In genomic region chr18:63936156-63936931, GRCh38 we compare ENCODE assay signal across 8 cellular contexts. TPM values are rescaled to one million over a fixed set of nuclear protein-coding genes. Genes with fewer than 3 reads are reported as not detected.
DNase-seq lines count a peak whose midpoint lies in the region; ATAC-seq and TF ChIP-seq lines count a peak whose summit lies in the region.

No MANE protein-coding gene starts in this region.

- no peaks in the 10 kb centered on the region for H3K36me3 ChIP-seq in NT2/D1 (ENCODE audit: insufficient read depth, insufficient read length, low read length)
- H3K36me3 ChIP-seq in stomach: no peaks in the 10 kb centered on the region

- DNase-seq in DMS 273 treated with DMSO at 0.1 percent for 48 hours (lab: John Stamatoyannopoulos, UW) (peak; percentile 31), NT2/D1 (ENCODE audit: low read depth, low spot score) (peak; percentile 63), fibroblast of mammary gland (ENCODE audit: low read depth) (peak; percentile 68), myocyte (ENCODE audit: low read depth) (peak; percentile 77), stomach (peak; percentile 82)
- DNase-seq in activated T-cell treated with anti-CD3 and anti-CD28 coated beads, Interleukin-2, amount 50 U/mL, for 1 hour: peak; percentile 23

- no peak for TF ChIP-seq POLR2A in stomach (IDR thresholded peaks at IDR 0.05)

- H3K4me3 ChIP-seq in NT2/D1 (ENCODE audit: insufficient read length, low read depth): peak overlapping the region; percentile 54
- H3K4me3 ChIP-seq in fibroblast of mammary gland (ENCODE audit: control insufficient read depth, low read depth, low read length): peak overlapping the region; percentile 60
- H3K4me3 ChIP-seq in stomach: peak overlapping the region; percentile 38 to 59 (median 48)

- ATAC-seq in GM19468 (IDR thresholded peaks at IDR 0.05; ENCODE audit: extremely low read depth, unreplicated experiment) (peak; percentile 96), HG03571 (IDR thresholded peaks at IDR 0.05; ENCODE audit: unreplicated experiment) (peak; percentile 97)

- peak overlapping the region in 1 of 5 donors; percentile 19 for H3K27ac ChIP-seq in stomach

- 1 to 4% (median 1%) methylated on average over 38 to 54 of the region's 54 CpGs for WGBS in stomach, 5 donors

- intact Hi-C loops in stomach (cut with DNase I; ENCODE audit: low total_unique reads): no loop called here

- TF ChIP-seq EP300 in stomach (IDR thresholded peaks at IDR 0.05): no peak

- H3K9ac ChIP-seq in NT2/D1 (ENCODE audit: insufficient read length, low read depth): peak overlapping the region; percentile 64

- H3K4me1 ChIP-seq in NT2/D1 (ENCODE audit: insufficient read depth, insufficient read length): no peaks in the 10 kb centered on the region
- peaks cover 10 to 12% (median 12%) of the 10 kb centered on the region in 4 donors for H3K4me1 ChIP-seq in stomach

- H3K27me3 ChIP-seq in NT2/D1 (ENCODE audit: insufficient read depth, insufficient read length) (peaks cover 17% of the 10 kb centered on the region), stomach (peaks cover 5 to 34% (median 8%) of the 10 kb centered on the region in 3 donors)

- H3K9me3 ChIP-seq in NT2/D1 (ENCODE audit: insufficient read depth, low read length) (no peaks in the 10 kb centered on the region), stomach (no peaks in the 10 kb centered on the region)

- TF ChIP-seq CTCF in fibroblast of mammary gland (conservative IDR thresholded peaks at IDR 0.05; ENCODE audit: control insufficient read depth, insufficient read depth, low read depth, low read length) (peak; percentile 57), stomach (IDR thresholded peaks at IDR 0.05) (peak in 4 of 7 experiments; percentile 26 to 68 (median 52))

RNA-seq across cellular contexts. Expression of gene HMSD, which starts 12.8 kb away (rescaled TPM):
- not detected in 2 replicates for total RNA-seq in myocyte
- not detected for polyA plus RNA-seq in myocyte (2012)
- total RNA-seq in stomach: not detected
- polyA plus RNA-seq in stomach: under 1 TPM; 0.10 to 0.31 (median 0.19) TPM

RNA-seq across cellular contexts. Expression of gene SERPINB10, which starts 28.6 kb away (rescaled TPM):
- total RNA-seq in myocyte (not detected in 2 replicates), stomach (under 1 TPM in 1 of 5 donors, not detected in 4; 0.73 TPM)
- not detected for polyA plus RNA-seq in myocyte (2012)
- polyA plus RNA-seq in stomach: under 1 TPM in 1 of 3 donors, not detected in 2; 0.10 TPM

RNA-seq across cellular contexts. Expression of gene SERPINB8, which starts 33.5 kb away (rescaled TPM):
- total RNA-seq in myocyte: 4.8 and 5.7 TPM in 2 replicates
- 7.7 TPM for polyA plus RNA-seq in myocyte (2012)
- total RNA-seq in stomach: 10 to 100 TPM in 2 of 5 donors, 1 to 10 TPM in 3; 1.2 to 12.5 (median 9.5) TPM
- 10 to 100 TPM in 1 of 3 donors, 1 to 10 TPM in 2; 7.3 to 15.3 (median 7.4) TPM for polyA plus RNA-seq in stomach

RNA-seq across cellular contexts. Expression of gene SERPINB2, which starts 48.8 kb away (rescaled TPM):
- total RNA-seq in myocyte (0.40 and 1.3 TPM in 2 replicates), stomach (1 to 10 TPM in 1 of 5 donors, not detected in 4; 1.8 TPM)
- 0.45 TPM for polyA plus RNA-seq in myocyte (2012)
- 10 to 100 TPM in 1 of 3 donors, 1 to 10 TPM in 1, under 1 TPM in 1; 0.46 to 22.4 (median 4.1) TPM for polyA plus RNA-seq in stomach

Comparison
In these comparisons a context has a peak if more than half of its experiments do, and no peak if none do; other contexts are left out.
1. DNase-seq: peak in every context shown above with its lines; median percentile 82 in stomach; 77 in myocyte; 68 in fibroblast of mammary gland; 63 in NT2/D1; 31 in DMS 273 treated with DMSO at 0.1 percent for 48 hours; 23 in activated T-cell treated with anti-CD3 and anti-CD28 coated beads, Interleukin-2, amount 50 U/mL, for 1 hour.